In genomic region chr5:133050500-133050899, GRCh38 we compare ENCODE assay signal across 8 cellular contexts. TPM values are rescaled to one million over a fixed set of nuclear protein-coding genes. Genes with fewer than 3 reads are reported as not detected.
DNase-seq lines count a peak whose midpoint lies in the region; ATAC-seq and TF ChIP-seq lines count a peak whose summit lies in the region.

No MANE protein-coding gene starts in this region.

- H3K9ac ChIP-seq in DND-41 (ENCODE audit: low read depth, low read length) (peak overlapping the region; percentile 91), PC-3 (ENCODE audit: low read length) (no peak overlapping the region), endodermal cell (ENCODE audit: extremely low read depth, low read length, poor library complexity, severe bottlenecking) (peak overlapping the region; percentile 100)

- no peaks in the 10 kb centered on the region for H3K9me3 ChIP-seq in DND-41 (ENCODE audit: insufficient read depth, low read length, severe bottlenecking)
- H3K9me3 ChIP-seq in PC-3 (ENCODE audit: low read length) = no peaks in the 10 kb centered on the region
- H3K9me3 ChIP-seq in endodermal cell (ENCODE audit: control insufficient read depth, low read length) = no peaks in the 10 kb centered on the region
- no peaks in the 10 kb centered on the region for H3K9me3 ChIP-seq in neutrophil

- POLR2A ChIA-PET in PC-3 (lab: Charles Lee; ENCODE audit: unreplicated experiment) = no interaction called here

- H4K20me1 ChIP-seq in DND-41 (ENCODE audit: insufficient read depth, low read length) = peaks cover 28% of the 10 kb centered on the region
- peaks cover 20% of the 10 kb centered on the region for H4K20me1 ChIP-seq in PC-3 (ENCODE audit: low read length)

- peak overlapping the region; percentile 100 for H3K27ac Mint-ChIP-seq in endodermal cell

- peak overlapping the region; percentile 95 for H3K4me3 Mint-ChIP-seq in endodermal cell

- no peaks in the 10 kb centered on the region for H3K27me3 ChIP-seq in DND-41 (ENCODE audit: insufficient read depth, low read length, poor library complexity)
- no peaks in the 10 kb centered on the region for H3K27me3 ChIP-seq in PC-3 (ENCODE audit: low read length)
- H3K27me3 ChIP-seq in endodermal cell (ENCODE audit: control insufficient read depth, insufficient read depth, low read length, poor library complexity, severe bottlenecking) = no peaks in the 10 kb centered on the region
- H3K27me3 ChIP-seq in neutrophil = peaks cover 8% of the 10 kb centered on the region

- H3K4me1 ChIP-seq in DND-41 (ENCODE audit: insufficient read depth, low read length) = peaks cover 40% of the 10 kb centered on the region
- peaks cover 28% of the 10 kb centered on the region for H3K4me1 ChIP-seq in PC-3 (ENCODE audit: insufficient read depth, low read length)
- peaks cover 12% of the 10 kb centered on the region for H3K4me1 ChIP-seq in endodermal cell (ENCODE audit: control insufficient read depth, insufficient read depth, low read length)
- H3K4me1 ChIP-seq in neutrophil (ENCODE audit: control insufficient read depth in 1 of 2, insufficient read depth in 1 of 2, low read depth in 1 of 2, low read length in 1 of 2) = peaks cover 22 to 29% of the 10 kb centered on the region in 2 experiments

- H3K9me3 Mint-ChIP-seq in endodermal cell = no peaks in the 10 kb centered on the region

- H2AFZ ChIP-seq in DND-41 (ENCODE audit: low read depth, low read length) (peak overlapping the region; percentile 86; the same call in 1 of the 2 replicates), PC-3 (ENCODE audit: low read length) (no peak overlapping the region)

- no TSS peak for BruUV-seq in PC-3 (replicated peaks; lab: Mats Ljungman, UMichigan)

- TF ChIP-seq CTCF in DND-41 (IDR thresholded peaks at IDR 0.05; ENCODE audit: borderline replicate concordance, extremely low read depth, low read length, poor library complexity, severe bottlenecking) = no peak
- no peak for TF ChIP-seq CTCF in PC-3 (conservative IDR thresholded peaks at IDR 0.05; ENCODE audit: low read depth, low read length)
- no peak for TF ChIP-seq CTCF in endodermal cell (conservative IDR thresholded peaks at IDR 0.05)
- TF ChIP-seq CTCF in neutrophil (IDR thresholded peaks at IDR 0.05) = no peak

- H3K36me3 ChIP-seq in DND-41 (ENCODE audit: insufficient read depth, low read length) (peaks cover 11% of the 10 kb centered on the region; the same call in 1 of the 2 replicates), PC-3 (ENCODE audit: low read depth, low read length) (no peaks in the 10 kb centered on the region), endodermal cell (ENCODE audit: control insufficient read depth, insufficient read depth, low read length) (peaks cover 5% of the 10 kb centered on the region), neutrophil (no peaks in the 10 kb centered on the region)

- CTCF ChIA-PET in PC-3 (lab: Charles Lee) = no interaction called here

- peaks cover 11% of the 10 kb centered on the region for H3K36me3 Mint-ChIP-seq in endodermal cell (ENCODE audit: low read depth)

- no peaks in the 10 kb centered on the region for H3F3A ChIP-seq in PC-3 (ENCODE audit: low read length, unreplicated experiment)

- H3K4me1 Mint-ChIP-seq in endodermal cell = peaks cover 30% of the 10 kb centered on the region

- DNase-seq in DND-41 (no peak), PC-3 (no peak), endodermal cell (peak; percentile 78), HUDEP-2 (lab: John Stamatoyannopoulos, UW; ENCODE audit: unreplicated experiment in 76 of 76) (no peak), NCI-H524 treated with DMSO at 0.1 percent for 48 hours (lab: John Stamatoyannopoulos, UW) (no peak), AML-193 (lab: John Stamatoyannopoulos, UW) (no peak), NCI-H2029 (lab: John Stamatoyannopoulos, UW) (no peak)

- ATAC-seq in DND-41 (ENCODE audit: insufficient read depth, low read depth) (no peak), PC-3 (no peak)

- H3K4me3 ChIP-seq in DND-41 (ENCODE audit: low read depth in 1 of 2, low read length in 2 of 2) (peak overlapping the region; percentile 78 to 85; a peak in 3 of 4 replicates), PC-3 (ENCODE audit: low read length) (no peak overlapping the region), endodermal cell (ENCODE audit: low read length) (peak overlapping the region; percentile 98), neutrophil (ENCODE audit: low read depth in 1 of 2, low read length in 1 of 2) (peak overlapping the region; percentile 90 to 98)

- 18 to 19% methylated on average over 3 of the region's 3 CpGs for WGBS in endodermal cell (ENCODE audit: insufficient coverage in 1 of 2, insufficient read length in 1 of 2), 2 experiments

- H3K79me2 ChIP-seq in DND-41 (ENCODE audit: insufficient read depth, low read length) = peaks cover 53% of the 10 kb centered on the region
- H3K79me2 ChIP-seq in PC-3 (ENCODE audit: low read length) = peaks cover 47% of the 10 kb centered on the region

- no peaks in the 10 kb centered on the region for H3K27me3 Mint-ChIP-seq in endodermal cell (ENCODE audit: insufficient read depth)

- peak overlapping the region; percentile 73 for H3K4me2 ChIP-seq in DND-41 (ENCODE audit: insufficient read depth, low read length)
- peak overlapping the region; percentile 91 for H3K4me2 ChIP-seq in PC-3 (ENCODE audit: low read length)

- intact Hi-C loops in PC-3 (cut with micrococcal nuclease) = no loop called here

- H3K27ac ChIP-seq in DND-41 (ENCODE audit: low read length) = peak overlapping the region; percentile 91
- H3K27ac ChIP-seq in PC-3 (ENCODE audit: low read length) = no peak overlapping the region
- peak overlapping the region; percentile 99 for H3K27ac ChIP-seq in endodermal cell (ENCODE audit: low read depth, low read length)
- peak overlapping the region; percentile 91 for H3K27ac ChIP-seq in neutrophil

- no peaks in the 10 kb centered on the region for H3K9me2 ChIP-seq in PC-3 (replicated peaks; ENCODE audit: low read length)

RNA-seq across cellular contexts. Expression of gene HSPA4, which starts 1.3 kb away (rescaled TPM):
- total RNA-seq in PC-3 (2014; rRNA removed) (70.6 and 82.9 TPM in 2 replicates), endodermal cell (100 to 1,000 TPM; 245 to 287 TPM)
- polyA plus RNA-seq in endodermal cell (2013, experiment 1 of 2) = 147 TPM
- polyA plus RNA-seq in endodermal cell (2013, experiment 2 of 2) = 145 TPM

RNA-seq across cellular contexts. Expression of gene ZCCHC10, which starts 24.2 kb away (rescaled TPM):
- 3.7 and 6.1 TPM in 2 replicates for total RNA-seq in PC-3 (2014; rRNA removed)
- total RNA-seq in endodermal cell = 10 to 100 TPM; 35.1 to 36.6 TPM
- 28.9 TPM for polyA plus RNA-seq in endodermal cell (2013, experiment 1 of 2)
- 33.2 TPM for polyA plus RNA-seq in endodermal cell (2013, experiment 2 of 2)
